Comparison of ENCODE assay signal across 3 cellular contexts in the genomic region with DNA sequence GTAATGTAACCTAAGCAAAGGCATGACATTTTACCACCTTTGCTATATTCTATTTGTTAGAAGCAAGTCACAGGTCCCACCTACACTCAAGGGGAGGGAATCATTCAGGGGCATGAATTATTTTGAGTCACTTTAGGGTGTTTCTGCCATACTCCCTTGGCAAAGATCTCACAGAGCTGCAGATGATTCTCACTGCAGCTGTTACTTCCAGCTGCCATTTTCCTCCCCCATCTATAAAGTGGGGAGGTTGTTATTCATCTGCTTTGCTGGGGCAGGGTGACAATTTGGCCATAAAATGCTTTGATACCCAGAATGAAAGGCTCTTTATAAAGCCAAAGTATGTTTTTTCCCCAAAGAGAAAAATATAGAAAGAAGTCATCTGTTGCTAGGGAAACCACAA.
"Had no signal": no experiment of that assay in that cellular context is flagged by ENCODE, and none has a peak within 500 bp of the region (broad histone marks: within the 10 kb centered on the region; RNA-seq: fewer than 3 reads in every experiment).

No MANE protein-coding gene starts in this region.

- DNase-seq: H9, HCEC 1CT, IMR-90 had no signal
